In the genomic region with DNA sequence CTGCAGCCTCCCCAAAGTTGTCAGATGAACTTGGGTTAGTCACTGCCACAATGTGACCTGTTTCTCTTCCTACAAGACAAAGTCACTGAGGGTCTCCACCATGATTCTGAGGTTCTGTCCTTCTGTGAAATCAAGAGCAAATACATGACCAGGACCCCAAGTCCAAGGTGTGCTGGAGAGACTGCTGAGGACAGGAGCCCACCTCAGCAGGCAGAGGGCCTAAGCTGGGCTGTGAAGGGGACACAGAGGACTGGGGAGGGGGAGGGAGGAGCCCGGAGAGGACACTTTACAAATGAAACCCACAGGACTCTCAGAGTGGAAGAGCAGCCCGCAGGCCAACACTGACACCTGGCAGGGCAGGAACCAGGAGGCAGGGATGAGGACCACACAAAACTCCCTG, we compare ENCODE assay signal across 1 cellular context.
TF ChIP-seq lines count a peak whose summit lies in the region.

No MANE protein-coding gene starts in this region.

TF ChIP-seq in IMR-90, 13 proteins besides CTCF, POLR2A, EP300 and RAD21:
- no peak for TF ChIP-seq CHD1 (IDR thresholded peaks at IDR 0.05; ENCODE audit: low read depth, low read length)
- TF ChIP-seq, protein P1, sequence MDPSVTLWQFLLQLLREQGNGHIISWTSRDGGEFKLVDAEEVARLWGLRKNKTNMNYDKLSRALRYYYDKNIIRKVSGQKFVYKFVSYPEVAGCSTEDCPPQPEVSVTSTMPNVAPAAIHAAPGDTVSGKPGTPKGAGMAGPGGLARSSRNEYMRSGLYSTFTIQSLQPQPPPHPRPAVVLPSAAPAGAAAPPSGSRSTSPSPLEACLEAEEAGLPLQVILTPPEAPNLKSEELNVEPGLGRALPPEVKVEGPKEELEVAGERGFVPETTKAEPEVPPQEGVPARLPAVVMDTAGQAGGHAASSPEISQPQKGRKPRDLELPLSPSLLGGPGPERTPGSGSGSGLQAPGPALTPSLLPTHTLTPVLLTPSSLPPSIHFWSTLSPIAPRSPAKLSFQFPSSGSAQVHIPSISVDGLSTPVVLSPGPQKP (IDR thresholded peaks at IDR 0.05; ENCODE audit: borderline replicate concordance, low read depth, low read length), result no peak
